Comparison of ENCODE assay signal across 8 cellular contexts in genomic region chr14:63641473-63642228, GRCh38. TPM values are rescaled to one million over a fixed set of nuclear protein-coding genes. Genes with fewer than 3 reads are reported as not detected.
DNase-seq lines count a peak whose midpoint lies in the region; ATAC-seq and TF ChIP-seq lines count a peak whose summit lies in the region.

Gene WDR89 (minus strand): TSS chr14:63641871. CDS start chr14:63599942, 41,929 bp downstream.

- peaks cover 27% of the 10 kb centered on the region for H3K36me3 Mint-ChIP-seq in WTC11

- peaks cover 11% of the 10 kb centered on the region for H3K9me3 Mint-ChIP-seq in WTC11

- peak; percentile 98 for DNase-seq in AG09319 (ENCODE audit: extremely low read depth, low read depth)
- peak; percentile 100 for DNase-seq in NCI-H226
- peak; percentile 96 for DNase-seq in WTC11 (ENCODE audit: low spot score)
- peak; percentile 100 for DNase-seq in cardiac fibroblast (ENCODE audit: low read depth in 2 of 2)
- DNase-seq in iPS-NIHi7 (ENCODE audit: extremely low spot score), result peak; percentile 99
- DNase-seq in smooth muscle cell (lab: John Stamatoyannopoulos, UW; ENCODE audit: unreplicated experiment), result peak; percentile 83

- peak within 1 kb of the TSS; percentile 91 for H3K4me2 ChIP-seq in smooth muscle cell

- ATAC-seq in HG03196 (IDR thresholded peaks at IDR 0.05; ENCODE audit: unreplicated experiment) (peak; percentile 88), WTC11 (peak; percentile 94)

- no peaks in the 10 kb centered on the region for H3K9me3 ChIP-seq in smooth muscle cell (replicated peaks; ENCODE audit: low read depth)

- H3K27ac Mint-ChIP-seq in WTC11, result peak within 1 kb of the TSS; percentile 100

- peak within 1 kb of the TSS; percentile 78 for H3K4me3 Mint-ChIP-seq in WTC11

- H3K36me3 ChIP-seq in smooth muscle cell (ENCODE audit: low read depth), result no peaks in the 10 kb centered on the region

- TF ChIP-seq POLR2A in GM18951 (IDR thresholded peaks at IDR 0.05; ENCODE audit: extremely low read depth, insufficient read depth, insufficient read length), result peak; percentile 90

- H3K27me3 ChIP-seq in smooth muscle cell (ENCODE audit: low read depth), result no peaks in the 10 kb centered on the region

- H3K27ac ChIP-seq in smooth muscle cell (ENCODE audit: low read depth), result peak within 1 kb of the TSS; percentile 96

- H3K27me3 Mint-ChIP-seq in WTC11 (ENCODE audit: low read depth), result no peaks in the 10 kb centered on the region; the same call in 1 of the 2 replicates

- peaks cover 4% of the 10 kb centered on the region for H3K4me1 ChIP-seq in smooth muscle cell (ENCODE audit: low read depth)

- no peaks in the 10 kb centered on the region for H3F3A ChIP-seq in smooth muscle cell (ENCODE audit: low read depth)

- CTCF ChIA-PET in WTC11 (lab: Charles Lee), result interaction anchor here (0.6 to 1.5 kb wide), 8 partner anchors 12 to 662 kb away, joined by 3 to 12 read pairs (median 4); partner anchors contain the start of gene PPP2R5E

- H3K9ac ChIP-seq in smooth muscle cell (ENCODE audit: low read depth), result peak within 1 kb of the TSS; percentile 96

- peaks cover 33% of the 10 kb centered on the region for H3K79me2 ChIP-seq in smooth muscle cell (ENCODE audit: low read depth)

- peaks cover 15% of the 10 kb centered on the region for H3K4me1 Mint-ChIP-seq in WTC11

- POLR2A ChIA-PET in WTC11 (lab: Charles Lee), result interaction anchor here (0.6 to 1.5 kb wide), 6 partner anchors 7 to 493 kb away, joined by 3 to 11 read pairs (median 4); partner anchors contain the start of gene PPP2R5E

- peak; percentile 64 for TF ChIP-seq CTCF in AG09319 (IDR thresholded peaks at IDR 0.05; ENCODE audit: low read depth, low read length)
- TF ChIP-seq CTCF in WTC11 (IDR thresholded peaks at IDR 0.05), result peak; percentile 80
- peak; percentile 79 for TF ChIP-seq CTCF in cardiac fibroblast (IDR thresholded peaks at IDR 0.05; ENCODE audit: low read depth, low read length)
- peak; percentile 62 for TF ChIP-seq CTCF in smooth muscle cell (IDR thresholded peaks at IDR 0.05; ENCODE audit: borderline replicate concordance, insufficient read depth, poor library complexity, severe bottlenecking)

- under 1% methylated on average over 60 of the region's 60 CpGs for whole genome bisulfite sequencing in smooth muscle cell (ENCODE audit: low lambda C conversion rate)

- no peaks in the 10 kb centered on the region for H4K20me1 ChIP-seq in smooth muscle cell (ENCODE audit: low read depth)

- in situ Hi-C loops in GM18951 (cut with MboI; ENCODE audit: low sequenced_read_pairs, unreplicated experiment), result loop anchor here (25.0 kb wide), 1 partner anchor 646 kb away; the partner anchor contains the start of gene ESR2

- peak within 1 kb of the TSS; percentile 81 for H3K4me3 ChIP-seq in cardiac fibroblast (replicated peaks in 1 of 2; ENCODE audit: low read depth in 2 of 2, low read length in 2 of 2)
- H3K4me3 ChIP-seq in smooth muscle cell, result peak within 1 kb of the TSS; percentile 66

- peak within 1 kb of the TSS; percentile 92 for H2AFZ ChIP-seq in smooth muscle cell (ENCODE audit: low read depth)

TF ChIP-seq in WTC11, 78 proteins besides CTCF, POLR2A, EP300 and RAD21 (continues in another document):
- TF ChIP-seq SMAD3 (CRISPR knock-in tag; IDR thresholded peaks at IDR 0.05; ENCODE audit: borderline replicate concordance) (0 out of 2 replicates have a peak, but pooled peaks have one; percentile 78), IRF2 (CRISPR knock-in tag; IDR thresholded peaks at IDR 0.05; ENCODE audit: borderline replicate concordance, low read depth) (no peak), IRF1 (CRISPR knock-in tag; IDR thresholded peaks at IDR 0.05) (peak; percentile 20; the same call in 1 of the 2 replicates), ARID4B (CRISPR knock-in tag; IDR thresholded peaks at IDR 0.05; ENCODE audit: borderline replicate concordance) (peak; percentile 54; the same call in 1 of the 2 replicates), NFE2L1 (CRISPR knock-in tag; IDR thresholded peaks at IDR 0.05) (peak; percentile 90; the same call in 1 of the 2 replicates), CREM (CRISPR knock-in tag; IDR thresholded peaks at IDR 0.05) (peak; percentile 46), ZNF423 (CRISPR knock-in tag; IDR thresholded peaks at IDR 0.05) (no peak), ZNF416 (CRISPR knock-in tag; IDR thresholded peaks at IDR 0.05) (peak; percentile 84), SP1 (CRISPR knock-in tag; conservative IDR thresholded peaks at IDR 0.05) (peak; percentile 46; the same call in 1 of the 2 replicates), FOXK1 (CRISPR knock-in tag; IDR thresholded peaks at IDR 0.05) (peak; percentile 64; the same call in 1 of the 2 replicates), JUN (CRISPR knock-in tag; IDR thresholded peaks at IDR 0.05) (peak; percentile 59; the same call in 1 of the 2 replicates), AFF4 (CRISPR knock-in tag; IDR thresholded peaks at IDR 0.05; ENCODE audit: borderline replicate concordance) (no peak; the same call in 1 of the 2 replicates), GABPB1 (CRISPR knock-in tag; IDR thresholded peaks at IDR 0.05) (peak; percentile 76)

RNA-seq across cellular contexts. Expression of gene WDR89, which starts in this region (rescaled TPM):
- total RNA-seq in WTC11 (2021) (27.2 to 28.9 TPM (median 27.5 TPM) in 3 replicates), smooth muscle cell (8.9 and 10.0 TPM in 2 replicates)
- 6.3 and 6.4 TPM in 2 replicates for polyA plus RNA-seq in smooth muscle cell

Comparison
In these comparisons a context has a peak if more than half of its experiments do, and no peak if none do; other contexts are left out.
1. Peak in every context shown above with its lines: DNase-seq, ATAC-seq, H3K4me3 ChIP-seq and H3K27ac ChIP-seq.